In the genomic region with DNA sequence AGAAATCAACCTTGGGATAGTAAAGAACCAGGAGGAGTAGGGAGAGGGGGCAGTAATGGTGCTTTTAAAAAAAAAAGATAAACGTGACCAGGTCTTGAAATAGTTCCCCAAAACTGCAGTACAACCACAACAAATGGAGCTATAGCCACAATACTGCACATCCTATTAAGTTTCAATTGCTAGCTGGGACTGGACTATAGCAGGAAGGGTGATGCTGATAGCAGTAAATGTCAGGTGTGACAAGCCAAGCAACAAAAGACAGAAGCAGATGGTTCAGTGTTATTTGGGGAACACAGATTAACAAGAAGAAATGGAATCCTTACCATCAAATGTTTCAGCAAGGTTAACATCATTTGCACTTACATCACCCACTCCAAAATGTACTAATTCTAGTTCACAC, we compare ENCODE assay signal across 37 cellular contexts.
"Had no signal": no experiment of that assay in that cellular context is flagged by ENCODE, and none has a peak within 500 bp of the region (broad histone marks: within the 10 kb centered on the region; RNA-seq: fewer than 3 reads in every experiment).

No MANE protein-coding gene starts in this region.

- H3K27ac ChIP-seq: adrenal gland, RWPE1, WERI-Rb-1 had no signal

- DNase-seq: activated CD4-positive, alpha-beta memory T cell treated with anti-CD3 and anti-CD28 coated beads, Interleukin-2, amount 10 ng/mL, durations not matched to agents 7 days and 5 days; activated CD4-positive, alpha-beta T cell treated with anti-CD3 and anti-CD28 coated beads for 1 hour; activated CD4-positive, alpha-beta T cell treated with anti-CD3 and anti-CD28 coated beads for 48 hours; activated CD4-positive, CD25-positive, alpha-beta regulatory T cell; activated CD8-positive, alpha-beta memory T cell treated with anti-CD3 and anti-CD28 coated beads for 24 hours; activated CD8-positive, alpha-beta memory T cell treated with anti-CD3 and anti-CD28 coated beads, Interleukin-2, amount 10 ng/mL, durations not matched to agents 7 days and 5 days; activated CD8-positive, alpha-beta memory T cell treated with anti-CD3 and anti-CD28 coated beads, Interleukin-2, amount 50 U/mL, for 48 hours; activated gamma-delta T cell treated with Interleukin-2 at 50 U/mL for 16 hours; activated naive CD4-positive, alpha-beta T cell treated with anti-CD3 and anti-CD28 coated beads for 36 hours; adrenal gland; anterior cingulate cortex; caudate nucleus; cerebellar nuclear complex; Karpas-422; KBM-7; NCI-H1048; NCI-H1105 treated with DMSO at 0.1 percent for 48 hours; NCI-H1436; NCI-H1694; NCI-H1930; NCI-H2081 treated with DMSO at 0.1 percent for 48 hours; NCI-H2227 treated with DMSO at 0.1 percent for 48 hours; NCI-H446; NCI-H524; NCI-H69; NCI-H82; NK-92 treated with Interleukin-12 subunit alpha and Interleukin-12 subunit beta, amount 100 ng/mL, for 24 hours; PC-3; SIG-M5; SW 1271; T-helper 1 cell; T1000; WERI-Rb-1 had no signal

- H3K4me3 ChIP-seq: adrenal gland had no signal

- H3K9me3 ChIP-seq: adrenal gland had no signal

- ATAC-seq: activated CD8-positive, alpha-beta memory T cell treated with anti-CD3 and anti-CD28 coated beads, Interleukin-2, amount 10 ng/mL, durations not matched to agents 7 days and 5 days; PC-3; Right ventricle myocardium inferior had no signal

- H3K27me3 Mint-ChIP-seq: activated CD4-positive, alpha-beta memory T cell treated with anti-CD3 and anti-CD28 coated beads, Interleukin-2, amount 10 ng/mL, durations not matched to agents 7 days and 5 days; activated CD8-positive, alpha-beta memory T cell treated with anti-CD3 and anti-CD28 coated beads, Interleukin-2, amount 10 ng/mL, durations not matched to agents 7 days and 5 days; brain had no signal

- H3K4me1 Mint-ChIP-seq: brain had no signal

- H3K27ac Mint-ChIP-seq: activated CD4-positive, alpha-beta memory T cell treated with anti-CD3 and anti-CD28 coated beads, Interleukin-2, amount 10 ng/mL, durations not matched to agents 7 days and 5 days; activated CD8-positive, alpha-beta memory T cell treated with anti-CD3 and anti-CD28 coated beads, Interleukin-2, amount 10 ng/mL, durations not matched to agents 7 days and 5 days; activated naive CD4-positive, alpha-beta T cell treated with anti-CD3 and anti-CD28 coated beads for 36 hours; activated naive CD4-positive, alpha-beta T cell treated with anti-CD3 and anti-CD28 coated beads, Interleukin-2, amount 50 U/mL, for 72 hours; brain had no signal

- H3K27me3 ChIP-seq: adrenal gland had no signal

- H3K9me3 Mint-ChIP-seq: activated CD4-positive, alpha-beta memory T cell treated with anti-CD3 and anti-CD28 coated beads, Interleukin-2, amount 10 ng/mL, durations not matched to agents 7 days and 5 days; activated naive CD4-positive, alpha-beta T cell treated with anti-CD3 and anti-CD28 coated beads for 36 hours; activated naive CD4-positive, alpha-beta T cell treated with anti-CD3 and anti-CD28 coated beads, Interleukin-2, amount 50 U/mL, for 72 hours; brain had no signal

- H3K4me3 Mint-ChIP-seq: activated CD4-positive, alpha-beta memory T cell treated with anti-CD3 and anti-CD28 coated beads, Interleukin-2, amount 10 ng/mL, durations not matched to agents 7 days and 5 days; activated CD8-positive, alpha-beta memory T cell treated with anti-CD3 and anti-CD28 coated beads, Interleukin-2, amount 10 ng/mL, durations not matched to agents 7 days and 5 days; activated naive CD4-positive, alpha-beta T cell treated with anti-CD3 and anti-CD28 coated beads for 36 hours; brain had no signal
